Comparison of ENCODE assay signal across 1 cellular context in genomic region chr11:67439321-67440228, GRCh38.
TF ChIP-seq lines count a peak whose summit lies in the region.

No MANE protein-coding gene starts in this region.

TF ChIP-seq in H1, 55 proteins besides CTCF, POLR2A, EP300 and RAD21:
- TF ChIP-seq BACH1 (IDR thresholded peaks at IDR 0.05; ENCODE audit: low read length), result no peak
- TF ChIP-seq SP4 (IDR thresholded peaks at IDR 0.05; ENCODE audit: low read length), result no peak
- no peak for TF ChIP-seq KDM1A (IDR thresholded peaks at IDR 0.05; ENCODE audit: borderline replicate concordance, low read length)
- TF ChIP-seq RBBP5 (IDR thresholded peaks at IDR 0.05; ENCODE audit: borderline replicate concordance, low read depth, low read length), result no peak
- no peak for TF ChIP-seq EGR1 (IDR thresholded peaks at IDR 0.05; ENCODE audit: borderline replicate concordance, low read depth, low read length)
- TF ChIP-seq KDM4A (IDR thresholded peaks at IDR 0.05; ENCODE audit: low read depth, low read length, severe bottlenecking), result no peak
- TF ChIP-seq POLR2AphosphoS5 (IDR thresholded peaks at IDR 0.05; ENCODE audit: low read depth, low read length), result peak; percentile 27
- TF ChIP-seq ASH2L (IDR thresholded peaks at IDR 0.05; ENCODE audit: low read length), result no peak
- TF ChIP-seq CTBP2 (IDR thresholded peaks at IDR 0.05; ENCODE audit: borderline replicate concordance, insufficient read depth, insufficient read length, low read length), result no peak
